ENCODE assay signal across 9 cellular contexts in the genomic region with DNA sequence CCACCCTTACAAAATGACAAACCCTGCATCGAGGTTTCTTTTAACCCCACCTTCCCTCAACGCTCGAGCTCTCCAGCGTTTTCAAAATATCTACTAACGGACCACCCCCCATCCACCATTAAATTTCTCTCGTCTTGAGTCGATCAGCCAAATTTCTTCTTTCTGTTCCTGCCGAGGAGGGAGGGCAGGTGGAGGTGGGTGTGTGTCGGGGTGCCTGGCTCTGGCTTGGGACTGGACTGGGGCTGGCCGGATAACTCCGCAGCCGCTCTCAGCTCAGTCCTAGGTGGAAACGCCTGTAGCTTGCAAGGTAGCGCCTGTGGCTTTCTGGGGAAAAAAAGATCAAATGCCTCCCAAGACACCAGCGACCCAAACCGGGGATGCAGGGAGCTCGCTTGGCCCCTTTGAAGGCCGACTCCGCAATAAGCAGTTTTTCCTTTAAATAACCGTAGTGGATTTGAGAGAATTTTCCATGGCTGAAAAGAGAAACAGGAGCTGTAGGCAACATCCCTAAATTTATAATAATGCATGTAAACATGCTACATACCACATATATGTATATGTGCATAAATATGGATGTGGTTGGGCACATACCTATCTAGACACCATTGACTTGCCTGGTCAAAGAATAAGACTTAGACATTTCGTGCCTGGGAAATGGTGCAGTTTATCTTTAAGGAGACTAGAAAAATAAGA. TPM values are rescaled to one million over a fixed set of nuclear protein-coding genes. Genes with fewer than 3 reads are reported as not detected.
DNase-seq lines count a peak whose midpoint lies in the region; ATAC-seq, FAIRE-seq and TF ChIP-seq lines count a peak whose summit lies in the region.
"Had no signal": no experiment of that assay in that cellular context is flagged by ENCODE, and none has a peak within 500 bp of the region (broad histone marks: within the 10 kb centered on the region; RNA-seq: fewer than 3 reads in every experiment).

No MANE protein-coding gene starts in this region.

- no peak overlapping the region for H4K91ac ChIP-seq in IMR-90 (ENCODE audit: insufficient read depth, low read depth, low read length)

- H3K4me3 ChIP-seq in CD4-positive, alpha-beta memory T cell (ENCODE audit: low read length in 2 of 2): peak overlapping the region; percentile 30 to 59
- H3K4me3 ChIP-seq in IMR-90 (ENCODE audit: insufficient read depth, low read depth, low read length): peak overlapping the region; percentile 47
- H3K4me3 ChIP-seq in kidney (ENCODE audit: low read length in 2 of 2): peak overlapping the region; percentile 57 to 58
- H3K4me3 ChIP-seq in thyroid gland (replicated peaks in 1 of 3): peak overlapping the region; percentile 66 to 71 (median 67)
- H3K4me3 ChIP-seq: mucosa of descending colon had no signal

- no peak for DNase-seq in CD4-positive, alpha-beta memory T cell
- DNase-seq in IMR-90 (no peak), kidney (no peak), thyroid gland (peak; percentile 43 to 44), SIG-M5 (lab: John Stamatoyannopoulos, UW) (no peak)
- DNase-seq in activated naive CD8-positive, alpha-beta T cell treated with anti-CD3 and anti-CD28 coated beads, Interleukin-2, amount 10 ng/mL, durations not matched to agents 7 days and 5 days: peak; percentile 33
- DNase-seq in activated CD4-positive, alpha-beta T cell treated with anti-CD3 and anti-CD28 coated beads for 4 hours: no peak

- FAIRE-seq in kidney (lab: Jason Lieb, UNC): no peak

- no peak overlapping the region for H3K14ac ChIP-seq in IMR-90 (replicated peaks; ENCODE audit: low read depth, low read length)

- H3K4ac ChIP-seq in IMR-90 (ENCODE audit: low read depth, low read length): no peak overlapping the region

- 0% methylated on average over 4 of the region's 21 CpGs; no CpG with 5 or more reads in 1 of the 2 experiments for WGBS in IMR-90 (ENCODE audit: extremely low coverage in 2 of 2, insufficient read length in 1 of 2), 2 experiments
- WGBS in thyroid gland, 2 donors: 1% methylated on average over 15 to 21 of the region's 21 CpGs

- no peak overlapping the region for H2BK5ac ChIP-seq in IMR-90 (ENCODE audit: low read depth, low read length, poor library complexity, severe bottlenecking)

- H3K36me3 ChIP-seq in CD4-positive, alpha-beta memory T cell (ENCODE audit: insufficient read depth, low read length): no peaks in the 10 kb centered on the region
- no peaks in the 10 kb centered on the region for H3K36me3 ChIP-seq in IMR-90 (ENCODE audit: control insufficient read depth, insufficient read depth, low read length)
- no peaks in the 10 kb centered on the region for H3K36me3 ChIP-seq in kidney (ENCODE audit: control insufficient read depth in 1 of 2, insufficient read depth in 2 of 2, low read length in 2 of 2)
- no peaks in the 10 kb centered on the region for H3K36me3 ChIP-seq in thyroid gland

- H3K56ac ChIP-seq in IMR-90 (ENCODE audit: extremely low read depth, insufficient read depth, low read length): no peak overlapping the region

- H3K27me3 ChIP-seq in CD4-positive, alpha-beta memory T cell (ENCODE audit: insufficient read depth, low read length): peaks cover 17% of the 10 kb centered on the region
- H3K27me3 ChIP-seq in IMR-90 (ENCODE audit: control insufficient read depth, insufficient read depth, low read length) (peaks cover 44% of the 10 kb centered on the region), thyroid gland (no peaks in the 10 kb centered on the region)

- no peaks in the 10 kb centered on the region for H3K36me3 Mint-ChIP-seq in CD4-positive, alpha-beta memory T cell
- no peaks in the 10 kb centered on the region for H3K36me3 Mint-ChIP-seq in activated naive CD8-positive, alpha-beta T cell treated with anti-CD3 and anti-CD28 coated beads, Interleukin-2, amount 10 ng/mL, durations not matched to agents 7 days and 5 days

- TF ChIP-seq POLR2A in IMR-90 (IDR thresholded peaks at IDR 0.05; ENCODE audit: low read depth, low read length): no peak
- no peak for TF ChIP-seq POLR2A in thyroid gland (IDR thresholded peaks at IDR 0.05)

- no peak overlapping the region for H3K18ac ChIP-seq in IMR-90 (ENCODE audit: low read depth, low read length)

- in situ Hi-C loops in IMR-90 (cut with MboI; ENCODE audit: low sequenced_read_pairs): no loop called here

- H2AK5ac ChIP-seq in IMR-90 (ENCODE audit: low read depth, low read length): no peak overlapping the region

- peak overlapping the region; percentile 82 to 94 (median 86) for H3K4me3 Mint-ChIP-seq in CD4-positive, alpha-beta memory T cell
- peak overlapping the region; percentile 84 for H3K4me3 Mint-ChIP-seq in activated naive CD8-positive, alpha-beta T cell treated with anti-CD3 and anti-CD28 coated beads, Interleukin-2, amount 10 ng/mL, durations not matched to agents 7 days and 5 days

- no peak overlapping the region for H2BK20ac ChIP-seq in IMR-90 (ENCODE audit: low read depth, low read length)

- peaks cover 0 to 2% (median 0%) of the 10 kb centered on the region in 8 donors for H3K9me3 Mint-ChIP-seq in CD4-positive, alpha-beta memory T cell
- no peaks in the 10 kb centered on the region for H3K9me3 Mint-ChIP-seq in activated naive CD8-positive, alpha-beta T cell treated with anti-CD3 and anti-CD28 coated beads, Interleukin-2, amount 10 ng/mL, durations not matched to agents 7 days and 5 days

- H4K20me1 ChIP-seq in IMR-90 (ENCODE audit: insufficient read depth, low read length): no peaks in the 10 kb centered on the region

- H2AK9ac ChIP-seq in IMR-90 (replicated peaks; ENCODE audit: low read depth, low read length, poor library complexity): peak overlapping the region; percentile 72

- H3K27me3 Mint-ChIP-seq in CD4-positive, alpha-beta memory T cell: peaks cover 28% of the 10 kb centered on the region in 2 donors
- H3K27me3 Mint-ChIP-seq in activated naive CD8-positive, alpha-beta T cell treated with anti-CD3 and anti-CD28 coated beads, Interleukin-2, amount 10 ng/mL, durations not matched to agents 7 days and 5 days: peaks cover 60% of the 10 kb centered on the region

- peak overlapping the region in 6 of 7 donors; percentile 10 to 95 (median 30) for H3K27ac Mint-ChIP-seq in CD4-positive, alpha-beta memory T cell
- H3K27ac Mint-ChIP-seq in activated naive CD8-positive, alpha-beta T cell treated with anti-CD3 and anti-CD28 coated beads, Interleukin-2, amount 10 ng/mL, durations not matched to agents 7 days and 5 days: no peak overlapping the region

- dilution Hi-C loops in IMR-90 (cut with HindIII; ENCODE audit: low sequenced_read_pairs, unreplicated experiment): no loop called here

- no peaks in the 10 kb centered on the region for H3K9me1 ChIP-seq in IMR-90 (ENCODE audit: insufficient read depth, low read length)

- H3K4me2 ChIP-seq in IMR-90 (ENCODE audit: low read depth, low read length): peak overlapping the region; percentile 62

- no peak overlapping the region; the same call in 2 of the 3 replicates for H2BK15ac ChIP-seq in IMR-90 (ENCODE audit: low read depth, low read length)

- TF ChIP-seq CTCF in IMR-90 (conservative IDR thresholded peaks at IDR 0.05; ENCODE audit: low read depth, low read length) (no peak), kidney (IDR thresholded peaks at IDR 0.05; ENCODE audit: borderline replicate concordance, extremely low read depth, insufficient read depth) (no peak), thyroid gland (IDR thresholded peaks at IDR 0.05) (no peak)

- no peak overlapping the region for H3K27ac ChIP-seq in CD4-positive, alpha-beta memory T cell (ENCODE audit: low read depth, low read length)
- H3K27ac ChIP-seq in IMR-90 (ENCODE audit: insufficient read depth, low read length) (no peak overlapping the region), kidney (ENCODE audit: low read depth in 2 of 2, low read length in 2 of 2) (no peak overlapping the region), thyroid gland (peak overlapping the region; percentile 20 to 85 (median 47))

- peaks cover 24% of the 10 kb centered on the region for H3K4me1 ChIP-seq in CD4-positive, alpha-beta memory T cell (ENCODE audit: insufficient read depth, low read length)
- H3K4me1 ChIP-seq in IMR-90 (ENCODE audit: control insufficient read depth, insufficient read depth, low read length) (peaks cover 1% of the 10 kb centered on the region; the same call in 1 of the 2 replicates), kidney (ENCODE audit: control insufficient read depth in 1 of 2, insufficient read depth in 1 of 2, low read depth in 1 of 2, low read length in 2 of 2) (peaks cover 0 to 20% of the 10 kb centered on the region in 2 donors), thyroid gland (peaks cover 0 to 14% of the 10 kb centered on the region in 2 donors)

- H2BK120ac ChIP-seq in IMR-90 (ENCODE audit: low read depth, low read length): no peak overlapping the region

- intact Hi-C loops in CD4-positive, alpha-beta memory T cell (cut with micrococcal nuclease): loop anchor here (2.0 kb wide), 2 partner anchors 57 to 461 kb away; a partner anchor contains a TSS
- intact Hi-C loops in IMR-90 (cut with micrococcal nuclease): loop anchor here (2.0 to 10.0 kb wide), 2 partner anchors 57 to 583 kb away; a partner anchor contains a TSS
- intact Hi-C loops in kidney (cut with DNase I): no loop called here
- intact Hi-C loops in thyroid gland (cut with DNase I): loop anchor here (10.0 kb wide), 1 partner anchor 153 kb away; no protein-coding TSS in a partner anchor

- H3K79me1 ChIP-seq in IMR-90 (ENCODE audit: low read depth in 1 of 2, low read length in 2 of 2): no peaks in the 10 kb centered on the region

- BruUV-seq in IMR-90 (replicated peaks; lab: Mats Ljungman, UMichigan): no TSS peak

- H3K23ac ChIP-seq in IMR-90 (ENCODE audit: low read depth, low read length): no peak overlapping the region

- no peak overlapping the region for H4K5ac ChIP-seq in IMR-90 (ENCODE audit: low read depth, low read length)

- peak overlapping the region; percentile 83 for H2AFZ ChIP-seq in IMR-90 (replicated peaks; ENCODE audit: low read length, poor library complexity)

- TF ChIP-seq RAD21 in IMR-90 (IDR thresholded peaks at IDR 0.05; ENCODE audit: low read length): no peak

- ATAC-seq in IMR-90 (ENCODE audit: low read depth): no peak
- no peak for ATAC-seq in activated naive CD8-positive, alpha-beta T cell treated with anti-CD3 and anti-CD28 coated beads, Interleukin-2, amount 10 ng/mL, durations not matched to agents 7 days and 5 days (ENCODE audit: low read depth)
- ATAC-seq in HG02884 (IDR thresholded peaks at IDR 0.05; ENCODE audit: unreplicated experiment): no peak

- H3K4me1 Mint-ChIP-seq in CD4-positive, alpha-beta memory T cell: peaks cover 9 to 35% (median 20%) of the 10 kb centered on the region in 4 donors
- H3K4me1 Mint-ChIP-seq in activated naive CD8-positive, alpha-beta T cell treated with anti-CD3 and anti-CD28 coated beads, Interleukin-2, amount 10 ng/mL, durations not matched to agents 7 days and 5 days: peaks cover 12% of the 10 kb centered on the region

- CTCF ChIA-PET in CD4-positive, alpha-beta memory T cell (lab: Charles Lee; ENCODE audit: partially characterized antibody): interaction anchor here (1.4 to 1.5 kb wide), 2 partner anchors 57 to 462 kb away, joined by 4 to 7 read pairs; a partner anchor contains a TSS
- CTCF ChIA-PET in IMR-90 (lab: Yijun Ruan, JAX): interaction anchor here (0.8 to 1.0 kb wide), 2 partner anchors 13 to 57 kb away, joined by 3 read pairs; a partner anchor contains a TSS

- no peaks in the 10 kb centered on the region for H3K9me3 ChIP-seq in CD4-positive, alpha-beta memory T cell (ENCODE audit: control insufficient read depth in 1 of 2, low read length in 2 of 2)
- H3K9me3 ChIP-seq in IMR-90 (ENCODE audit: control insufficient read depth, insufficient read depth, low read length) (no peaks in the 10 kb centered on the region), kidney (ENCODE audit: control insufficient read depth in 1 of 2, low read length in 2 of 2) (no peaks in the 10 kb centered on the region), thyroid gland (no peaks in the 10 kb centered on the region)
- H3K9me3 ChIP-seq: mucosa of descending colon had no signal

- POLR2A ChIA-PET in CD4-positive, alpha-beta memory T cell (lab: Charles Lee; ENCODE audit: partially characterized antibody): interaction anchor here (0.7 to 1.6 kb wide), 4 partner anchors 18 to 674 kb away, joined by 3 to 9 read pairs (median 4); a partner anchor contains a TSS
- POLR2A ChIA-PET in IMR-90 (lab: Charles Lee; ENCODE audit: unreplicated experiment): no interaction called here
- POLR2A ChIA-PET in activated naive CD8-positive, alpha-beta T cell treated with anti-CD3 and anti-CD28 coated beads, Interleukin-2, amount 10 ng/mL, durations not matched to agents 7 days and 5 days (lab: Charles Lee): no interaction called here

- no peak overlapping the region; a peak in 1 of 4 replicates for H4K8ac ChIP-seq in IMR-90 (ENCODE audit: low read depth in 2 of 2, low read length in 2 of 2)

- H3K9ac ChIP-seq in IMR-90 (ENCODE audit: low read depth, low read length) (no peak overlapping the region; the same call in 1 of the 2 replicates), kidney (ENCODE audit: low read length in 2 of 2) (no peak overlapping the region)

RNA-seq across cellular contexts. Expression of a gene that starts 1.9 kb away (rescaled TPM):
- under 1 TPM; 0.76 to 0.89 TPM for total RNA-seq in CD4-positive, alpha-beta memory T cell
- polyA plus RNA-seq in CD4-positive, alpha-beta memory T cell: under 1 TPM; 0.20 to 0.23 TPM
- total RNA-seq in IMR-90 (2012; rRNA removed) (under 0.01 TPM in 2 replicates), kidney (20.0 TPM), thyroid gland (10 to 100 TPM in 3 of 4 donors, 1 to 10 TPM in 1; 7.7 to 49.9 (median 25.9) TPM)
- polyA plus RNA-seq in IMR-90 (2012; rRNA removed) (0.05 and 0.06 TPM in 2 replicates), kidney (ENCODE audit: insufficient read depth, low read depth, low replicate concordance) (0.58 TPM)
- 0.03 and 0.20 TPM in 2 replicates for polyA plus RNA-seq in IMR-90 (2012; cell fraction: cytosol; rRNA removed)
- polyA plus RNA-seq in IMR-90 (2012; cell fraction: nucleus; rRNA removed; ENCODE audit: low replicate concordance): 0.03 and 0.13 TPM in 2 replicates
- under 1 TPM in 1 of 2 experiments, not detected in 1; 0.06 TPM for total RNA-seq in activated naive CD8-positive, alpha-beta T cell treated with anti-CD3 and anti-CD28 coated beads, Interleukin-2, amount 10 ng/mL, durations not matched to agents 7 days and 5 days

RNA-seq across cellular contexts. Expression of a gene that starts 57.2 kb away (rescaled TPM):
- total RNA-seq in CD4-positive, alpha-beta memory T cell: 10 to 100 TPM; 46.7 to 48.0 TPM
- 10 to 100 TPM; 80.0 to 88.0 TPM for polyA plus RNA-seq in CD4-positive, alpha-beta memory T cell
- 14.5 and 24.4 TPM in 2 replicates for total RNA-seq in IMR-90 (2012; rRNA removed)
- 33.8 and 34.3 TPM in 2 replicates for polyA plus RNA-seq in IMR-90 (2012; rRNA removed)
- 3.5 and 8.4 TPM in 2 replicates for polyA plus RNA-seq in IMR-90 (2012; cell fraction: cytosol; rRNA removed)
- 0.73 and 6.8 TPM in 2 replicates for polyA plus RNA-seq in IMR-90 (2012; cell fraction: nucleus; rRNA removed; ENCODE audit: low replicate concordance)
- total RNA-seq in activated naive CD8-positive, alpha-beta T cell treated with anti-CD3 and anti-CD28 coated beads, Interleukin-2, amount 10 ng/mL, durations not matched to agents 7 days and 5 days: 10 to 100 TPM; 44.4 to 47.0 TPM
- 43.6 TPM for total RNA-seq in kidney
- 137 TPM for polyA plus RNA-seq in kidney (ENCODE audit: insufficient read depth, low read depth, low replicate concordance)
- total RNA-seq in thyroid gland: 10 to 100 TPM; 22.2 to 39.4 (median 28.5) TPM

Comparison
In these comparisons a context has a peak if more than half of its experiments do, and no peak if none do; other contexts are left out.
1. DNase-seq: peak in activated naive CD8-positive, alpha-beta T cell treated with anti-CD3 and anti-CD28 coated beads, Interleukin-2, amount 10 ng/mL, durations not matched to agents 7 days and 5 days (single experiment) and thyroid gland (2 of 2); none in CD4-positive, alpha-beta memory T cell (0 of 5), IMR-90 (single experiment), kidney (single experiment), SIG-M5 (single experiment) and activated CD4-positive, alpha-beta T cell treated with anti-CD3 and anti-CD28 coated beads for 4 hours (0 of 2).
2. H3K27ac ChIP-seq: peak in thyroid gland (3 of 3); none in CD4-positive, alpha-beta memory T cell (single experiment), IMR-90 (single experiment) and kidney (0 of 2).
3. Peak in every context shown above with its lines, with median percentiles within 50 percentile points of each other: H3K4me3 ChIP-seq.